1 cellular context compared by ENCODE assay signal in genomic region chr19:52370341-52370710, GRCh38.
TF ChIP-seq lines count a peak whose summit lies in the region.

No MANE protein-coding gene starts in this region.

TF ChIP-seq in K562, 482 proteins besides CTCF, POLR2A, EP300 and RAD21:
- no peak for TF ChIP-seq ZFPM2 (CRISPR knock-in tag; IDR thresholded peaks at IDR 0.05)
- TF ChIP-seq PTRF (tag; IDR thresholded peaks at IDR 0.05): no peak
- no peak for TF ChIP-seq MYBL2 (IDR thresholded peaks at IDR 0.05; ENCODE audit: low read depth)
- TF ChIP-seq MYBL2 (CRISPR knock-in tag; IDR thresholded peaks at IDR 0.05; ENCODE audit: borderline replicate concordance): no peak
- no peak for TF ChIP-seq RBBP5 (IDR thresholded peaks at IDR 0.05; ENCODE audit: borderline replicate concordance, insufficient read depth, low read length, poor library complexity, severe bottlenecking)
- TF ChIP-seq PHB2 (IDR thresholded peaks at IDR 0.05; ENCODE audit: low read depth): no peak
- TF ChIP-seq NCOR1 (IDR thresholded peaks at IDR 0.05): no peak
- TF ChIP-seq NR1H2 (CRISPR knock-in tag; IDR thresholded peaks at IDR 0.05): no peak
- no peak for TF ChIP-seq TFE3 (CRISPR knock-in tag; IDR thresholded peaks at IDR 0.05)
- TF ChIP-seq ZKSCAN1 (IDR thresholded peaks at IDR 0.05; ENCODE audit: low read depth, low read length): no peak
- TF ChIP-seq ZNF507 (tag; conservative IDR thresholded peaks at IDR 0.05): no peak
- TF ChIP-seq ZNF280A (IDR thresholded peaks at IDR 0.05; ENCODE audit: low read depth, partially characterized antibody): no peak
- TF ChIP-seq ADNP (tag; IDR thresholded peaks at IDR 0.05): no peak
